In genomic region chr19:45668342-45668871, GRCh38 we compare ENCODE assay signal across 1 cellular context.
TF ChIP-seq lines count a peak whose summit lies in the region.

No MANE protein-coding gene starts in this region.

TF ChIP-seq in K562, 482 proteins besides CTCF, POLR2A, EP300 and RAD21 (continues in another document):
- TF ChIP-seq PCBP2 (IDR thresholded peaks at IDR 0.05; ENCODE audit: low read depth, low read length, poor library complexity, severe bottlenecking) (no peak), ZNF764 (CRISPR knock-in tag; IDR thresholded peaks at IDR 0.05; ENCODE audit: low read depth) (no peak), TFE3 (CRISPR knock-in tag; IDR thresholded peaks at IDR 0.05) (no peak), CC2D1A (IDR thresholded peaks at IDR 0.05) (peak; percentile 42; the same call in 1 of the 2 replicates), ZNF407 (IDR thresholded peaks at IDR 0.05; ENCODE audit: low read depth) (peak; percentile 54; the same call in 1 of the 2 replicates), FOXK2 (conservative IDR thresholded peaks at IDR 0.05 in 1 of 2, IDR thresholded peaks at IDR 0.05 in 1 of 2; ENCODE audit: low read depth in 2 of 2) (0 out of 4 replicates have a peak, but pooled peaks have one; percentile 10 to 44), UBTF (IDR thresholded peaks at IDR 0.05; ENCODE audit: borderline replicate concordance in 1 of 2, low read depth in 2 of 2, low read length in 2 of 2) (0 out of 4 replicates have a peak, but pooled peaks of 1 of the 2 experiments have one; percentile 33), FOXM1 (IDR thresholded peaks at IDR 0.05; ENCODE audit: low read depth) (0 out of 2 replicates have a peak, but pooled peaks have one; percentile 4), FOXM1 (CRISPR knock-in tag; IDR thresholded peaks at IDR 0.05; ENCODE audit: low read depth) (no peak), ZNF584 (CRISPR knock-in tag; IDR thresholded peaks at IDR 0.05; ENCODE audit: low read depth) (no peak), SAP30 (IDR thresholded peaks at IDR 0.05; ENCODE audit: borderline replicate concordance, insufficient read depth, low read depth, low read length, poor library complexity, severe bottlenecking) (peak; percentile 15), PRMT5 (CRISPR knock-in tag; IDR thresholded peaks at IDR 0.05) (no peak), TAF7 (tag; IDR thresholded peaks at IDR 0.05) (peak; percentile 75; the same call in 1 of the 2 replicates), BDP1 (IDR thresholded peaks at IDR 0.05; ENCODE audit: insufficient read depth, insufficient read length) (no peak), BRD4 (IDR thresholded peaks at IDR 0.05) (no peak), ZNF23 (CRISPR knock-in tag; IDR thresholded peaks at IDR 0.05) (no peak), RAD51 (IDR thresholded peaks at IDR 0.05; ENCODE audit: borderline replicate concordance, low read depth) (no peak), ETS1 (conservative IDR thresholded peaks at IDR 0.05; ENCODE audit: control insufficient read depth, low read depth, low read length) (no peak), ZNF668 (CRISPR knock-in tag; IDR thresholded peaks at IDR 0.05) (no peak), POLR2G (IDR thresholded peaks at IDR 0.05; ENCODE audit: low read depth, low read length) (no peak), FOXP1 (CRISPR knock-in tag; IDR thresholded peaks at IDR 0.05) (no peak), ZNF277 (CRISPR knock-in tag; IDR thresholded peaks at IDR 0.05; ENCODE audit: borderline replicate concordance) (no peak), KDM1A (IDR thresholded peaks at IDR 0.05) (0 out of 4 replicates have a peak, but pooled peaks of 1 of the 2 experiments have one; percentile 7), MLLT1 (IDR thresholded peaks at IDR 0.05) (peak; percentile 74 to 84), E4F1 (CRISPR knock-in tag; IDR thresholded peaks at IDR 0.05; ENCODE audit: borderline replicate concordance) (no peak), ZSCAN29 (IDR thresholded peaks at IDR 0.05) (peak; percentile 37; the same call in 1 of the 2 replicates), ZBTB5 (IDR thresholded peaks at IDR 0.05) (peak; percentile 48; the same call in 1 of the 2 replicates), SP1 (CRISPR knock-in tag; IDR thresholded peaks at IDR 0.05) (peak; percentile 15; the same call in 1 of the 2 replicates), ZFP30 (CRISPR knock-in tag; IDR thresholded peaks at IDR 0.05; ENCODE audit: borderline replicate concordance) (no peak), PHB2 (IDR thresholded peaks at IDR 0.05; ENCODE audit: low read depth) (peak; percentile 65; the same call in 1 of the 2 replicates), CREB3L1 (IDR thresholded peaks at IDR 0.05; ENCODE audit: borderline replicate concordance, low read depth) (0 out of 2 replicates have a peak, but pooled peaks have one; percentile 13), ARHGAP35 (IDR thresholded peaks at IDR 0.05; ENCODE audit: partially characterized antibody) (peak; percentile 61), MTA2 (IDR thresholded peaks at IDR 0.05; ENCODE audit: low read depth) (0 out of 2 replicates have a peak, but pooled peaks have one; percentile 26)
